8 cellular contexts compared by ENCODE assay signal in the genomic region with DNA sequence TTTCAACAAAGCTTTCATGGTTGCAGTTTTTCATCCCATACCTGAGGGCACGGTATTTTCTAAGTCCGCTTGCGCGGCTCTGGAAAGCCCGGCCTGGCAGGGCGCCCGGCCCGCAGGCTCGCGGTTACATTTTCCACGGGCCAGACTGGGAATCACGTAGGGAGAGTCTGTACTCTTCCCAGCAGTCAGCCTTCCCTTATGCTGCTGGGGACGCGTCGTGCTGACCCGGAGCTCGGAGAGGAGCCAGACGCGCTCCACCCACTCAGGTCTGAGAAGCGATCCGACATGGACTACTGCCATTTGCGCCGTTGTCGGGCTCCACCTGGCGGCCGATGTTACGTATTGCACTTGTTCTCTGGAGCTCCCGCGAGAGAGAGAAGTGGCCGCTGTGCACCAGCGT.
DNase-seq lines count a peak whose midpoint lies in the region; ATAC-seq and TF ChIP-seq lines count a peak whose summit lies in the region.
"Not testable (repeated sequence)": the region's sequence is repeated elsewhere in the genome, so short reads cannot be mapped to it uniquely, and the experiment has no call there.

No MANE protein-coding gene starts in this region.

- not testable (repeated sequence) for H3K36me3 Mint-ChIP-seq in CD4-positive, alpha-beta T cell (ENCODE audit: low read depth)

- not testable (repeated sequence) for H3K79me1 ChIP-seq in mesenchymal stem cell (replicated peaks; ENCODE audit: low read length, poor library complexity, severe bottlenecking)

- H3K4ac ChIP-seq in mesenchymal stem cell (ENCODE audit: low read depth in 1 of 2, low read length in 2 of 2) = not testable (repeated sequence)

- not testable (repeated sequence) for H2BK120ac ChIP-seq in mesenchymal stem cell (ENCODE audit: low read depth, low read length)

- H3K4me1 Mint-ChIP-seq in CD4-positive, alpha-beta T cell (ENCODE audit: low read depth) = not testable (repeated sequence)

- not testable (repeated sequence) for H4K8ac ChIP-seq in mesenchymal stem cell (ENCODE audit: low read length)

- H3K4me3 ChIP-seq in HL-60 (replicated peaks; ENCODE audit: insufficient read depth, low read length) (peak overlapping the region; percentile 24; the same call in 1 of the 2 replicates), esophagus muscularis mucosa (peak overlapping the region; percentile 34 to 54 (median 40)), mesenchymal stem cell (ENCODE audit: insufficient read depth in 1 of 2, low read depth in 1 of 2, low read length in 2 of 2) (peak overlapping the region; percentile 40 to 68)

- H3K9me3 Mint-ChIP-seq in CD4-positive, alpha-beta T cell = not testable (repeated sequence)

- H2BK12ac ChIP-seq in mesenchymal stem cell (ENCODE audit: low read length in 2 of 2) = not testable (repeated sequence)

- H2AK5ac ChIP-seq in mesenchymal stem cell (ENCODE audit: low read length, severe bottlenecking) = not testable (repeated sequence)

- intact Hi-C loops in CD4-positive, alpha-beta T cell (cut with DNase I, micrococcal nuclease); esophagus muscularis mucosa (cut with DNase I): not testable (repeated sequence)

- H2BK15ac ChIP-seq in mesenchymal stem cell (ENCODE audit: low read depth, poor library complexity, severe bottlenecking) = not testable (repeated sequence)

- peak; percentile 99 for ATAC-seq in CD4-positive, alpha-beta T cell (ENCODE audit: poor library complexity)
- ATAC-seq in GM19395 (IDR thresholded peaks at IDR 0.05; ENCODE audit: unreplicated experiment) = peak; percentile 100
- ATAC-seq in HG02798 (IDR thresholded peaks at IDR 0.05; ENCODE audit: poor library complexity, unreplicated experiment) = peak; percentile 100

- H3K14ac ChIP-seq in mesenchymal stem cell (ENCODE audit: low read length in 2 of 2) = not testable (repeated sequence)

- H3K18ac ChIP-seq in mesenchymal stem cell (ENCODE audit: low read depth in 1 of 2, low read length in 2 of 2) = not testable (repeated sequence)

- H3K9me3 ChIP-seq in CD4-positive, alpha-beta T cell (ENCODE audit: control insufficient read depth, low read length); esophagus muscularis mucosa; mesenchymal stem cell (ENCODE audit: control insufficient read depth, low read length): not testable (repeated sequence)

- TF ChIP-seq EP300 in esophagus muscularis mucosa (IDR thresholded peaks at IDR 0.05) = peak; percentile 33

- WGBS in esophagus muscularis mucosa = 4% methylated on average over 12 of the region's 31 CpGs
- no CpG with 5 or more reads among the region's 31 CpGs for WGBS in mesenchymal stem cell

- TF ChIP-seq CTCF in CD4-positive, alpha-beta T cell (IDR thresholded peaks at IDR 0.05) = peak; percentile 36
- not testable (repeated sequence) for TF ChIP-seq CTCF in HL-60 (IDR thresholded peaks at IDR 0.05; ENCODE audit: insufficient read depth, low read length); esophagus muscularis mucosa (IDR thresholded peaks at IDR 0.05)

- TF ChIP-seq POLR2A in esophagus muscularis mucosa (IDR thresholded peaks at IDR 0.05; ENCODE audit: low read depth) = not testable (repeated sequence)

- H2BK5ac ChIP-seq in mesenchymal stem cell (ENCODE audit: low read depth, low read length, poor library complexity, severe bottlenecking) = not testable (repeated sequence)

- H3K23ac ChIP-seq in mesenchymal stem cell (ENCODE audit: low read length in 2 of 2) = not testable (repeated sequence)

- H3K27ac ChIP-seq in CD4-positive, alpha-beta T cell (ENCODE audit: low read depth, low read length); HL-60 (replicated peaks); mesenchymal stem cell (ENCODE audit: low read length, poor library complexity, severe bottlenecking): not testable (repeated sequence)
- peak overlapping the region in 3 of 4 donors; percentile 32 to 58 (median 48) for H3K27ac ChIP-seq in esophagus muscularis mucosa (replicated peaks in 1 of 4)

- CTCF ChIA-PET in CD4-positive, alpha-beta T cell (lab: Charles Lee) = not testable (repeated sequence)

- H3K27ac Mint-ChIP-seq in CD4-positive, alpha-beta T cell = not testable (repeated sequence)

- H3K4me2 ChIP-seq in mesenchymal stem cell (ENCODE audit: low read length, poor library complexity, severe bottlenecking) = peak overlapping the region; percentile 63

- H3K36me3 ChIP-seq in esophagus muscularis mucosa; mesenchymal stem cell (ENCODE audit: control insufficient read depth in 1 of 2, insufficient read depth in 2 of 2, low read depth in 1 of 2, low read length in 2 of 2): not testable (repeated sequence)

- POLR2A ChIA-PET in CD4-positive, alpha-beta T cell (lab: Charles Lee) = not testable (repeated sequence)

- not testable (repeated sequence) for H3K4me1 ChIP-seq in esophagus muscularis mucosa; mesenchymal stem cell (ENCODE audit: control insufficient read depth, insufficient read depth, low read depth, low read length)

- not testable (repeated sequence) for H2AFZ ChIP-seq in mesenchymal stem cell (ENCODE audit: low read depth, low read length)

- H3K9ac ChIP-seq in mesenchymal stem cell (ENCODE audit: low read length) = peak overlapping the region; percentile 43

- not testable (repeated sequence) for H4K91ac ChIP-seq in mesenchymal stem cell (ENCODE audit: low read length)

- not testable (repeated sequence) for H3K27me3 ChIP-seq in CD4-positive, alpha-beta T cell (ENCODE audit: control insufficient read depth, insufficient read depth, low read length); HL-60 (ENCODE audit: insufficient read depth, poor library complexity, severe bottlenecking); esophagus muscularis mucosa; mesenchymal stem cell (ENCODE audit: control insufficient read depth in 1 of 2, insufficient read depth in 1 of 2, low read length in 2 of 2)

- H3K27me3 Mint-ChIP-seq in CD4-positive, alpha-beta T cell = not testable (repeated sequence)

- DNase-seq in CD4-positive, alpha-beta T cell = peak in 3 of 10 experiments; percentile 4 to 42 (median 11)
- DNase-seq in HL-60 (ENCODE audit: low read depth in 1 of 2, low spot score in 1 of 2); esophagus muscularis mucosa (ENCODE audit: extremely low spot score); mesenchymal stem cell: not testable (repeated sequence)
- peak; percentile 57 to 68 for DNase-seq in activated T-cell treated with anti-CD3 and anti-CD28 coated beads, Interleukin-2, amount 50 U/mL, for 48 hours
- peak in 2 of 3 experiments; percentile 8 to 36 for DNase-seq in stimulated activated CD4-positive, alpha-beta T cell treated with anti-CD3 and anti-CD28 coated beads, TNF-alpha, amount 100 ng/mL, for 4 hours (ENCODE audit: low read depth in 3 of 3)

- H3K4me3 Mint-ChIP-seq in CD4-positive, alpha-beta T cell = not testable (repeated sequence)
